In genomic region chr7:81449105-81449504, GRCh38 we compare ENCODE assay signal across 22 cellular contexts.
"Had no signal": no experiment of that assay in that cellular context is flagged by ENCODE, and none has a peak within 500 bp of the region (broad histone marks: within the 10 kb centered on the region; RNA-seq: fewer than 3 reads in every experiment).

No MANE protein-coding gene starts in this region.

- H3K4me3 ChIP-seq: coronary artery, gastrocnemius medialis, heart right ventricle, left ventricle myocardium inferior, lower lobe of right lung, prostate gland, testis, tibial nerve, upper lobe of right lung had no signal

- H3K9ac ChIP-seq: parathyroid adenoma had no signal

- H3K9me3 ChIP-seq: gastrocnemius medialis, heart right ventricle, left ventricle myocardium inferior, lower lobe of right lung, prostate gland, testis, tibial nerve, upper lobe of right lung had no signal

- H3K9me3 Mint-ChIP-seq: stimulated activated naive B cell treated with anti-CD40 and anti-IgM and Interleukin-4, amounts not matched to agents 10 μg/mL and 1 μg/mL and 100 μg/mL, for 72 hours had no signal

- H3K36me3 Mint-ChIP-seq: naive thymus-derived CD4-positive, alpha-beta T cell; stimulated activated naive B cell treated with anti-CD40 and anti-IgM and Interleukin-4, amounts not matched to agents 10 μg/mL and 1 μg/mL and 100 μg/mL, for 72 hours had no signal

- DNase-seq: effector CD4-positive, alpha-beta T cell; gastrocnemius medialis; heart right ventricle; hypothalamus; kidney; left cardiac atrium; left ventricle myocardium inferior; lower lobe of right lung; naive thymus-derived CD4-positive, alpha-beta T cell; nephron progenitor cell; retina; stimulated activated CD4-positive, alpha-beta T cell treated with anti-CD3 and anti-CD28 coated beads, Interleukin-2, amount 100 ng/mL, for 24 hours; stimulated activated CD4-positive, alpha-beta T cell treated with anti-CD3 and anti-CD28 coated beads, Interleukin-4, amount 100 ng/mL, for 4 hours; stimulated activated naive B cell treated with anti-CD40 and anti-IgM and Interleukin-4, amounts not matched to agents 10 μg/mL and 1 μg/mL and 100 μg/mL, for 72 hours; stimulated activated naive CD8-positive, alpha-beta T cell treated with anti-CD3 and anti-CD28 coated beads, Interleukin-15, amount 100 ng/mL, for 72 hours; testis; upper lobe of right lung had no signal

- H3K27me3 Mint-ChIP-seq: naive thymus-derived CD4-positive, alpha-beta T cell; stimulated activated naive B cell treated with anti-CD40 and anti-IgM and Interleukin-4, amounts not matched to agents 10 μg/mL and 1 μg/mL and 100 μg/mL, for 72 hours; stimulated activated naive CD8-positive, alpha-beta T cell treated with anti-CD3 and anti-CD28 coated beads, Interleukin-15, amount 100 ng/mL, for 72 hours had no signal

- H3K36me3 ChIP-seq: gastrocnemius medialis, heart right ventricle, left ventricle myocardium inferior, lower lobe of right lung, prostate gland, tibial nerve, upper lobe of right lung had no signal

- H3K79me2 ChIP-seq: parathyroid adenoma had no signal

- H3K4me3 Mint-ChIP-seq: naive thymus-derived CD4-positive, alpha-beta T cell; nephron progenitor cell; stimulated activated naive B cell treated with anti-CD40 and anti-IgM and Interleukin-4, amounts not matched to agents 10 μg/mL and 1 μg/mL and 100 μg/mL, for 72 hours; stimulated activated naive CD8-positive, alpha-beta T cell treated with anti-CD3 and anti-CD28 coated beads, Interleukin-15, amount 100 ng/mL, for 72 hours had no signal

- H3K4me1 ChIP-seq: gastrocnemius medialis, heart right ventricle, left ventricle myocardium inferior, lower lobe of right lung, parathyroid adenoma, prostate gland, testis, tibial nerve, upper lobe of right lung had no signal

- H3K4me1 Mint-ChIP-seq: naive thymus-derived CD4-positive, alpha-beta T cell; nephron progenitor cell; stimulated activated naive B cell treated with anti-CD40 and anti-IgM and Interleukin-4, amounts not matched to agents 10 μg/mL and 1 μg/mL and 100 μg/mL, for 72 hours; stimulated activated naive CD8-positive, alpha-beta T cell treated with anti-CD3 and anti-CD28 coated beads, Interleukin-15, amount 100 ng/mL, for 72 hours had no signal

- H3K27me3 ChIP-seq: gastrocnemius medialis, heart right ventricle, testis, tibial nerve, upper lobe of right lung had no signal

- H2AFZ ChIP-seq: parathyroid adenoma had no signal

- ATAC-seq: gastrocnemius medialis; heart right ventricle; left cardiac atrium; lower lobe of right lung; naive thymus-derived CD4-positive, alpha-beta T cell; sciatic nerve; stimulated activated naive B cell treated with anti-CD40 and anti-IgM and Interleukin-4, amounts not matched to agents 10 μg/mL and 1 μg/mL and 100 μg/mL, for 72 hours; stimulated activated naive CD8-positive, alpha-beta T cell treated with anti-CD3 and anti-CD28 coated beads, Interleukin-15, amount 100 ng/mL, for 72 hours; upper lobe of right lung had no signal

- H3K27ac ChIP-seq: coronary artery, gastrocnemius medialis, heart right ventricle, left ventricle myocardium inferior, lower lobe of right lung, parathyroid adenoma, prostate gland, testis, tibial nerve, upper lobe of right lung had no signal

- H3K27ac Mint-ChIP-seq: naive thymus-derived CD4-positive, alpha-beta T cell; nephron progenitor cell; stimulated activated naive B cell treated with anti-CD40 and anti-IgM and Interleukin-4, amounts not matched to agents 10 μg/mL and 1 μg/mL and 100 μg/mL, for 72 hours; stimulated activated naive CD8-positive, alpha-beta T cell treated with anti-CD3 and anti-CD28 coated beads, Interleukin-15, amount 100 ng/mL, for 72 hours had no signal
